In the genomic region with DNA sequence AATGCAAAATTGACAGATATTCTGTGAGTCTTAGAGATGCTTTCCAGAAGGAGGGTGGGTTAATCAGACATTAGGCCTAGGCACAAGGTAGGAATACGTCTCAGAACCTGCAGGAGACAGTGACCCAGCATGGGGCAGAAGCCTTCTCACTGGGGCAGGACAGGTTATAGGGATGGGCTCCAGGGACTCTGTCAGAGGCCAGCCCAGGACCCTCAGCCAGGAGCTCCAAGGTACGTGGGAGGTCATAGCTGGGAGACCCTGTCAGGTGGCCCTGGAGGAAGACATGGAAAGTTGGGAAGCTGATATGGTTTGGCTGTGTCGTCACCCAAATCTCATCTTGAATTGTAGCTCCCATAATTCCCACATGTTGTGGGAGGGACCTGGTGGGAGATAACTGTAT, we compare ENCODE assay signal across 22 cellular contexts.
DNase-seq lines count a peak whose midpoint lies in the region; ATAC-seq, FAIRE-seq and TF ChIP-seq lines count a peak whose summit lies in the region.
"Had no signal": no experiment of that assay in that cellular context is flagged by ENCODE, and none has a peak within 500 bp of the region (broad histone marks: within the 10 kb centered on the region; RNA-seq: fewer than 3 reads in every experiment).

No MANE protein-coding gene starts in this region.

- no peak for TF ChIP-seq CTCF in C4-2B (conservative IDR thresholded peaks at IDR 0.05)
- TF ChIP-seq CTCF in body of pancreas (IDR thresholded peaks at IDR 0.05): no peak
- TF ChIP-seq CTCF in HepG2 (CRISPR knock-in tag; IDR thresholded peaks at IDR 0.05): no peak
- no peak for TF ChIP-seq CTCF in osteocyte (IDR thresholded peaks at IDR 0.05)
- TF ChIP-seq CTCF in ovary (IDR thresholded peaks at IDR 0.05): no peak

- H3K4me3 Mint-ChIP-seq in osteocyte (ENCODE audit: unreplicated experiment): no peak overlapping the region
- H3K4me3 Mint-ChIP-seq in activated T-cell treated with anti-CD3 and anti-CD28 coated beads, Interleukin-2, amount 50 U/mL, for 4 hours: no peak overlapping the region

- H3K4me1 ChIP-seq in body of pancreas (peaks cover 23% of the 10 kb centered on the region), HepG2 (ENCODE audit: insufficient read depth, low read length) (no peaks in the 10 kb centered on the region), ovary (ENCODE audit: insufficient read depth) (no peaks in the 10 kb centered on the region)
- H3K4me1 ChIP-seq: A549, BE2C had no signal

- no peak for FAIRE-seq in HepG2 (lab: Jason Lieb, UNC)
- FAIRE-seq: A549, GM12891, H1 had no signal

- in situ Hi-C loops in HepG2 (cut with HindIII; ENCODE audit: extremely low pct_ligation_motif_present, low pct_unique_long_range_greater_than_20kb): no loop called here

- no peak overlapping the region for H3K4me3 ChIP-seq in body of pancreas
- H3K4me3 ChIP-seq in HepG2 (replicated peaks in 1 of 3; ENCODE audit: insufficient read depth in 1 of 3, low read depth in 2 of 3, low read length in 3 of 3): no peak overlapping the region
- H3K4me3 ChIP-seq in ovary: no peak overlapping the region
- H3K4me3 ChIP-seq: A549; BLaER1 treated with 17β-estradiol and CSF1 and Interleukin-3, amounts not matched to agents 10 nM and 100 nM; GM23248 had no signal

- no peaks in the 10 kb centered on the region for H3K79me2 ChIP-seq in HepG2 (ENCODE audit: insufficient read depth, low read length)

- TF ChIP-seq POLR2A in body of pancreas (IDR thresholded peaks at IDR 0.05) (no peak), HepG2 (IDR thresholded peaks at IDR 0.05; ENCODE audit: insufficient read depth in 1 of 2, low read depth in 2 of 2, low read length in 2 of 2) (no peak), ovary (IDR thresholded peaks at IDR 0.05) (no peak)

- H3K27ac ChIP-seq in C4-2B: peak overlapping the region; percentile 59
- H3K27ac ChIP-seq in body of pancreas: peak overlapping the region in 2 of 4 donors; percentile 21 to 35
- H3K27ac ChIP-seq in HepG2 (ENCODE audit: extremely low read length, insufficient read depth, low read length): no peak overlapping the region
- H3K27ac ChIP-seq in ovary: no peak overlapping the region
- H3K27ac ChIP-seq: A549; BLaER1 treated with 17β-estradiol and CSF1 and Interleukin-3, amounts not matched to agents 10 nM and 100 nM; GM23248 had no signal

- H3K4me1 Mint-ChIP-seq in osteocyte (ENCODE audit: unreplicated experiment): no peaks in the 10 kb centered on the region
- H3K4me1 Mint-ChIP-seq in activated T-cell treated with anti-CD3 and anti-CD28 coated beads, Interleukin-2, amount 50 U/mL, for 4 hours (ENCODE audit: low read depth): no peaks in the 10 kb centered on the region
- H3K4me1 Mint-ChIP-seq: CD4-positive, alpha-beta memory T cell had no signal

- H2AFZ ChIP-seq in HepG2 (ENCODE audit: low read length): no peak overlapping the region
- H2AFZ ChIP-seq: GM23248 had no signal

- POLR2A ChIA-PET in HepG2 (lab: Yijun Ruan, JAX): no interaction called here

- CTCF ChIA-PET in HepG2 (lab: Yijun Ruan, JAX; ENCODE audit: low intra/inter-chr PET ratio, low total read pairs): no interaction called here

- H3K27ac Mint-ChIP-seq in osteocyte (ENCODE audit: unreplicated experiment): no peak overlapping the region
- H3K27ac Mint-ChIP-seq: CD4-positive, alpha-beta memory T cell had no signal

- ATAC-seq in body of pancreas (peak; percentile 25), HepG2 (no peak), GM18502 (IDR thresholded peaks at IDR 0.05; ENCODE audit: poor library complexity, unreplicated experiment) (no peak)
- no peak for ATAC-seq in activated T-cell treated with anti-CD3 and anti-CD28 coated beads, Interleukin-2, amount 50 U/mL, for 4 hours
- ATAC-seq: A549 had no signal

- no peaks in the 10 kb centered on the region for H3K36me3 Mint-ChIP-seq in osteocyte (ENCODE audit: unreplicated experiment)
- H3K36me3 Mint-ChIP-seq in activated T-cell treated with anti-CD3 and anti-CD28 coated beads, Interleukin-2, amount 50 U/mL, for 4 hours (ENCODE audit: insufficient read depth): no peaks in the 10 kb centered on the region
- H3K36me3 Mint-ChIP-seq: CD4-positive, alpha-beta memory T cell had no signal

- H3K27me3 ChIP-seq in body of pancreas (no peaks in the 10 kb centered on the region), HepG2 (ENCODE audit: control insufficient read depth in 1 of 2, insufficient read depth in 2 of 2, low read length in 2 of 2) (no peaks in the 10 kb centered on the region), ovary (no peaks in the 10 kb centered on the region)
- H3K27me3 ChIP-seq: BE2C; BLaER1 treated with 17β-estradiol and CSF1 and Interleukin-3, amounts not matched to agents 10 nM and 100 nM had no signal

- no peak overlapping the region for H3K4me2 ChIP-seq in HepG2 (ENCODE audit: low read depth, low read length)
- H3K4me2 ChIP-seq: A549; BLaER1 treated with 17β-estradiol and CSF1 and Interleukin-3, amounts not matched to agents 10 nM and 100 nM had no signal

- H3K9ac ChIP-seq in HepG2 (ENCODE audit: insufficient read depth, low read depth, low read length): no peak overlapping the region
- H3K9ac ChIP-seq: BLaER1 treated with 17β-estradiol and CSF1 and Interleukin-3, amounts not matched to agents 10 nM and 100 nM; GM23248 had no signal

- TF ChIP-seq EP300 in HepG2 (IDR thresholded peaks at IDR 0.05; ENCODE audit: low read depth in 2 of 2, low read length in 2 of 2): no peak
- no peak for TF ChIP-seq EP300 in HepG2 (CRISPR knock-in tag; IDR thresholded peaks at IDR 0.05; ENCODE audit: borderline replicate concordance)
- no peak for TF ChIP-seq EP300 in ovary (IDR thresholded peaks at IDR 0.05)

- no peaks in the 10 kb centered on the region for H4K20me1 ChIP-seq in HepG2 (ENCODE audit: insufficient read depth, low read length)
- H4K20me1 ChIP-seq: BLaER1 treated with 17β-estradiol and CSF1 and Interleukin-3, amounts not matched to agents 10 nM and 100 nM had no signal

- no TSS peak for BruUV-seq in HepG2 (replicated peaks; lab: Mats Ljungman, UMichigan)

- peaks cover 15% of the 10 kb centered on the region for H3K27me3 Mint-ChIP-seq in osteocyte (ENCODE audit: unreplicated experiment)
- peaks cover 24% of the 10 kb centered on the region for H3K27me3 Mint-ChIP-seq in activated T-cell treated with anti-CD3 and anti-CD28 coated beads, Interleukin-2, amount 50 U/mL, for 4 hours (ENCODE audit: low read depth)

- H3K36me3 ChIP-seq in body of pancreas (replicated peaks in 1 of 2; ENCODE audit: insufficient read depth in 1 of 2, low read depth in 2 of 2): no peaks in the 10 kb centered on the region
- H3K36me3 ChIP-seq in HepG2 (replicated peaks in 1 of 2; ENCODE audit: control insufficient read depth in 1 of 2, insufficient read depth in 2 of 2, low read length in 2 of 2): no peaks in the 10 kb centered on the region
- no peaks in the 10 kb centered on the region for H3K36me3 ChIP-seq in ovary
- H3K36me3 ChIP-seq: BE2C; BLaER1 treated with 17β-estradiol and CSF1 and Interleukin-3, amounts not matched to agents 10 nM and 100 nM had no signal

- intact Hi-C loops in body of pancreas (cut with DNase I): no loop called here
- intact Hi-C loops in HepG2 (cut with micrococcal nuclease; ENCODE audit: unreplicated experiment): no loop called here
- intact Hi-C loops in ovary (cut with DNase I): no loop called here

- DNase-seq in body of pancreas (no peak), HepG2 (ENCODE audit: low spot score) (no peak), osteocyte (ENCODE audit: extremely low spot score, unreplicated experiment) (peak; percentile 54), ovary (no peak)
- no peak for DNase-seq in activated T-cell treated with anti-CD3 and anti-CD28 coated beads, Interleukin-2, amount 50 U/mL, for 4 hours
- DNase-seq: 8988T; ACHN; AML-193; BE2C; Calu3; CD4-positive, alpha-beta memory T cell; DMS53; GF-D8; GM23248; H7; HCEC 1CT had no signal

- WGBS in body of pancreas, 2 donors: 67 to 78% methylated on average over 3 of the region's 3 CpGs
- 10% methylated on average over 2 of the region's 3 CpGs for WGBS in HepG2 (ENCODE audit: low lambda C conversion rate)
- WGBS in ovary, 3 donors: 97 to 100% (median 98%) methylated on average over 3 of the region's 3 CpGs

- H3K9me3 ChIP-seq in body of pancreas: peaks cover 0 to 3% (median 0%) of the 10 kb centered on the region in 3 donors
- no peaks in the 10 kb centered on the region; the same call in 1 of the 2 replicates for H3K9me3 ChIP-seq in HepG2 (ENCODE audit: low read length)
- no peaks in the 10 kb centered on the region for H3K9me3 ChIP-seq in ovary
- H3K9me3 ChIP-seq: A549, BE2C had no signal

- TF ChIP-seq RAD21 in HepG2 (CRISPR knock-in tag; IDR thresholded peaks at IDR 0.05): no peak

- peaks cover 5% of the 10 kb centered on the region for H3K9me3 Mint-ChIP-seq in osteocyte (ENCODE audit: unreplicated experiment)
- peaks cover 5% of the 10 kb centered on the region for H3K9me3 Mint-ChIP-seq in activated T-cell treated with anti-CD3 and anti-CD28 coated beads, Interleukin-2, amount 50 U/mL, for 4 hours

TF ChIP-seq in HepG2, 621 proteins besides CTCF, POLR2A, EP300 and RAD21:
- TF ChIP-seq CREB1 (IDR thresholded peaks at IDR 0.05): 0 out of 2 replicates have a peak, but pooled peaks have one; percentile 25
- TF ChIP-seq CREB1 (CRISPR knock-in tag; IDR thresholded peaks at IDR 0.05): no peak
- TF ChIP-seq ZSCAN25 (CRISPR knock-in tag; IDR thresholded peaks at IDR 0.05): no peak
